In the genomic region with DNA sequence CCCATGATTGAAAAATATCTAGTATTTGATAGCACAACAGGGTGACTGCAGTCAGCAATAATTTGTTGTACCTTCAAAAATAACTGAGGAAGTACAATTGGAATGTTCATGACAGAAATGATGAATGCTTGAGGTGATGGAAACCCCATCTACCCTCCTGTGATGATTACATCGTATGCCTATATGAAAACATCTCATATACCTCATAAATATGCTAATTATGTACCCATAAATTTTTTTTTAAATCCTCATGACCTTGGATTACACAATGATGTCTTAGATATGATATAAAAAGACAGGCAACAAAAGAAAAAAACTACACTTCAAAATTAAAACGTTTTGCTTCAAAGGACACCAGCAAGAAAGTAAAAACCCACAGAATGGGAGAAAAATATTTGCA, we compare ENCODE assay signal across 15 cellular contexts. TPM values are rescaled to one million over a fixed set of nuclear protein-coding genes. Genes with fewer than 3 reads are reported as not detected.
A peak's percentile ranks its signal among the peaks of the same experiment; 100 is the strongest.
DNase-seq lines count a peak whose midpoint lies in the region; ATAC-seq, FAIRE-seq and TF ChIP-seq lines count a peak whose summit lies in the region.
"Had no signal": no experiment of that assay in that cellular context is flagged by ENCODE, and none has a peak within 500 bp of the region (broad histone marks: within the 10 kb centered on the region; RNA-seq: fewer than 3 reads in every experiment).

No MANE protein-coding gene starts in this region.

- intact Hi-C loops in prostate gland (cut with DNase I), result loop anchor here (5.0 kb wide), 1 partner anchor 41 kb away; a partner anchor contains a TSS

- peaks cover 0 to 4% (median 0%) of the 10 kb centered on the region in 11 experiments; a peak in 1 of 22 replicates for H3K9me3 ChIP-seq in BLaER1 treated with 17β-estradiol and CSF1 and Interleukin-3, amounts not matched to agents 10 nM and 100 nM (replicated peaks in 1 of 11)
- H3K9me3 ChIP-seq in GM23248 (ENCODE audit: low read depth) (no peaks in the 10 kb centered on the region), SK-N-MC (ENCODE audit: low read depth, low read length) (no peaks in the 10 kb centered on the region), small intestine (ENCODE audit: control insufficient read depth, low read depth) (no peaks in the 10 kb centered on the region), prostate gland (no peaks in the 10 kb centered on the region)

- in situ Hi-C loops in GM23248 (cut with MboI), result no loop called here

- H3K79me2 ChIP-seq in GM23248 (ENCODE audit: insufficient read depth), result peaks cover 36% of the 10 kb centered on the region

- H3K9ac ChIP-seq in BLaER1 treated with 17β-estradiol and CSF1 and Interleukin-3, amounts not matched to agents 10 nM and 100 nM, result peak overlapping the region; percentile 82 to 96 (median 91)
- H3K9ac ChIP-seq in GM23248, result no peak overlapping the region
- no peak overlapping the region for H3K9ac ChIP-seq in SK-N-MC (ENCODE audit: insufficient read length)

- CTCF ChIA-PET in activated CD8-positive, alpha-beta T cell treated with anti-CD3 and anti-CD28 coated beads, Interleukin-2, amount 10 ng/mL, durations not matched to agents 7 days and 5 days (lab: Charles Lee), result interaction anchor here (0.8 to 1.4 kb wide), 2 partner anchors 43 to 60 kb away, joined by 3 to 4 read pairs; no protein-coding TSS in a partner anchor

- H4K20me1 ChIP-seq in BLaER1 treated with 17β-estradiol and CSF1 and Interleukin-3, amounts not matched to agents 10 nM and 100 nM, result peaks cover 0 to 31% (median 23%) of the 10 kb centered on the region in 11 experiments; a peak in 13 of 22 replicates
- no peaks in the 10 kb centered on the region for H4K20me1 ChIP-seq in GM23248 (ENCODE audit: insufficient read depth)

- H3K4me1 Mint-ChIP-seq in nephron, result peaks cover 5% of the 10 kb centered on the region
- H3K4me1 Mint-ChIP-seq in activated CD8-positive, alpha-beta T cell treated with anti-CD3 and anti-CD28 coated beads, Interleukin-2, amount 10 ng/mL, durations not matched to agents 7 days and 5 days (ENCODE audit: low read depth), result peaks cover 19% of the 10 kb centered on the region

- H3K27ac Mint-ChIP-seq in nephron, result peak overlapping the region in 2 of 3 experiments; percentile 39 to 86
- no peak overlapping the region for H3K27ac Mint-ChIP-seq in activated CD8-positive, alpha-beta T cell treated with anti-CD3 and anti-CD28 coated beads, Interleukin-2, amount 10 ng/mL, durations not matched to agents 7 days and 5 days
- H3K27ac Mint-ChIP-seq: stimulated activated naive CD8-positive, alpha-beta T cell treated with anti-CD3 and anti-CD28 coated beads, Interleukin-15, Interleukin-2, amounts not matched to agents 100 ng/mL and 50 ng/mL, for 24 hours; WTC11 had no signal

- no peaks in the 10 kb centered on the region for H3K9me2 ChIP-seq in GM23248 (ENCODE audit: insufficient read depth)

- H3K9me3 Mint-ChIP-seq in nephron, result no peaks in the 10 kb centered on the region
- H3K9me3 Mint-ChIP-seq in activated CD8-positive, alpha-beta T cell treated with anti-CD3 and anti-CD28 coated beads, Interleukin-2, amount 10 ng/mL, durations not matched to agents 7 days and 5 days (ENCODE audit: insufficient read depth), result no peaks in the 10 kb centered on the region
- H3K9me3 Mint-ChIP-seq: IgD-negative memory B cell; stimulated activated naive CD8-positive, alpha-beta T cell treated with anti-CD3 and anti-CD28 coated beads, Interleukin-15, Interleukin-2, amounts not matched to agents 100 ng/mL and 50 ng/mL, for 24 hours; WTC11 had no signal

- H3F3A ChIP-seq in GM23248 (ENCODE audit: insufficient read depth), result peaks cover 18% of the 10 kb centered on the region; the same call in 1 of the 2 replicates

- H3K4me2 ChIP-seq in BLaER1 treated with 17β-estradiol and CSF1 and Interleukin-3, amounts not matched to agents 10 nM and 100 nM, result peak overlapping the region; percentile 76 to 99 (median 88)
- H3K4me2 ChIP-seq in GM23248 (ENCODE audit: unreplicated experiment), result no peak overlapping the region

- 32 to 37% methylated on average over 2 of the region's 2 CpGs for WGBS in GM23248 (ENCODE audit: low coverage in 1 of 2, low lambda C conversion rate in 2 of 2, missing lambda C conversion rate in 2 of 2), 2 experiments
- WGBS in small intestine, 3 donors, result 38 to 64% (median 51%) methylated on average over 2 of the region's 2 CpGs
- 31% methylated on average over 2 of the region's 2 CpGs for WGBS in prostate gland

- peaks cover 3% of the 10 kb centered on the region for H3K27me3 Mint-ChIP-seq in nephron (ENCODE audit: low read depth)
- no peaks in the 10 kb centered on the region for H3K27me3 Mint-ChIP-seq in activated CD8-positive, alpha-beta T cell treated with anti-CD3 and anti-CD28 coated beads, Interleukin-2, amount 10 ng/mL, durations not matched to agents 7 days and 5 days (ENCODE audit: low read depth)
- H3K27me3 Mint-ChIP-seq: IgD-negative memory B cell; stimulated activated naive CD8-positive, alpha-beta T cell treated with anti-CD3 and anti-CD28 coated beads, Interleukin-15, Interleukin-2, amounts not matched to agents 100 ng/mL and 50 ng/mL, for 24 hours had no signal

- H3K27me3 ChIP-seq in BLaER1 treated with 17β-estradiol and CSF1 and Interleukin-3, amounts not matched to agents 10 nM and 100 nM, result no peaks in the 10 kb centered on the region
- no peaks in the 10 kb centered on the region for H3K27me3 ChIP-seq in GM23248 (replicated peaks; ENCODE audit: insufficient read depth)
- H3K27me3 ChIP-seq in small intestine (ENCODE audit: control insufficient read depth in 2 of 2, insufficient read depth in 2 of 2, low read length in 2 of 2), result no peaks in the 10 kb centered on the region
- H3K27me3 ChIP-seq in prostate gland (replicated peaks; ENCODE audit: insufficient read depth), result no peaks in the 10 kb centered on the region

- H3K27ac ChIP-seq in BLaER1 treated with 17β-estradiol and CSF1 and Interleukin-3, amounts not matched to agents 10 nM and 100 nM, result peak overlapping the region; percentile 88 to 98 (median 92); a peak in 21 of 22 replicates
- no peak overlapping the region for H3K27ac ChIP-seq in GM23248
- H3K27ac ChIP-seq in SK-N-MC, result peak overlapping the region; percentile 22; the same call in 1 of the 2 replicates
- H3K27ac ChIP-seq in small intestine (ENCODE audit: low read depth in 1 of 2, low read length in 1 of 2), result no peak overlapping the region
- no peak overlapping the region for H3K27ac ChIP-seq in prostate gland

- H3K36me3 ChIP-seq in BLaER1 treated with 17β-estradiol and CSF1 and Interleukin-3, amounts not matched to agents 10 nM and 100 nM, result peaks cover 8 to 24% (median 10%) of the 10 kb centered on the region in 11 experiments; a peak in 21 of 22 replicates
- H3K36me3 ChIP-seq in GM23248 (ENCODE audit: low read depth), result no peaks in the 10 kb centered on the region
- H3K36me3 ChIP-seq in SK-N-MC (ENCODE audit: insufficient read depth, low read length), result peaks cover under 1% of the 10 kb centered on the region; the same call in 1 of the 2 replicates
- H3K36me3 ChIP-seq in small intestine (ENCODE audit: control insufficient read depth in 2 of 2, insufficient read depth in 2 of 2, low read length in 2 of 2), result no peaks in the 10 kb centered on the region
- H3K36me3 ChIP-seq in prostate gland, result no peaks in the 10 kb centered on the region

- TF ChIP-seq POLR2A in prostate gland (IDR thresholded peaks at IDR 0.05), result no peak

- POLR2A ChIA-PET in activated CD8-positive, alpha-beta T cell treated with anti-CD3 and anti-CD28 coated beads, Interleukin-2, amount 10 ng/mL, durations not matched to agents 7 days and 5 days (lab: Charles Lee), result no interaction called here

- TF ChIP-seq CTCF in nephron (IDR thresholded peaks at IDR 0.05; ENCODE audit: unreplicated experiment in 3 of 3), result no peak
- no peak for TF ChIP-seq CTCF in prostate gland (IDR thresholded peaks at IDR 0.05)

- peak overlapping the region; percentile 74 to 96 (median 86) for H3K4me3 ChIP-seq in BLaER1 treated with 17β-estradiol and CSF1 and Interleukin-3, amounts not matched to agents 10 nM and 100 nM
- H3K4me3 ChIP-seq in GM23248 (no peak overlapping the region), SK-N-MC (peak overlapping the region; percentile 90), small intestine (ENCODE audit: low read depth in 1 of 2, low read length in 2 of 2) (no peak overlapping the region), prostate gland (no peak overlapping the region)

- FAIRE-seq in small intestine (lab: Jason Lieb, UNC), result no peak
- FAIRE-seq in RCC 7860 (lab: Jason Lieb, UNC), result no peak

- H3K4me1 ChIP-seq in BLaER1 treated with 17β-estradiol and CSF1 and Interleukin-3, amounts not matched to agents 10 nM and 100 nM, result peaks cover 19 to 40% (median 31%) of the 10 kb centered on the region in 10 experiments
- H3K4me1 ChIP-seq in GM23248 (ENCODE audit: insufficient read depth) (peaks cover 7% of the 10 kb centered on the region; the same call in 1 of the 2 replicates), small intestine (ENCODE audit: control insufficient read depth in 2 of 2, insufficient read depth in 1 of 2, low read depth in 1 of 2, low read length in 1 of 2) (peaks cover 5% of the 10 kb centered on the region in 2 donors), prostate gland (replicated peaks) (peaks cover 5% of the 10 kb centered on the region)

- H3K36me3 Mint-ChIP-seq in nephron (ENCODE audit: low read depth), result no peaks in the 10 kb centered on the region
- H3K36me3 Mint-ChIP-seq in activated CD8-positive, alpha-beta T cell treated with anti-CD3 and anti-CD28 coated beads, Interleukin-2, amount 10 ng/mL, durations not matched to agents 7 days and 5 days (ENCODE audit: low read depth), result peaks cover 4% of the 10 kb centered on the region
- H3K36me3 Mint-ChIP-seq: WTC11 had no signal

- H3K4me3 Mint-ChIP-seq in nephron, result no peak overlapping the region
- no peak overlapping the region for H3K4me3 Mint-ChIP-seq in activated CD8-positive, alpha-beta T cell treated with anti-CD3 and anti-CD28 coated beads, Interleukin-2, amount 10 ng/mL, durations not matched to agents 7 days and 5 days
- H3K4me3 Mint-ChIP-seq: stimulated activated naive CD8-positive, alpha-beta T cell treated with anti-CD3 and anti-CD28 coated beads, Interleukin-15, Interleukin-2, amounts not matched to agents 100 ng/mL and 50 ng/mL, for 24 hours; WTC11 had no signal

- ATAC-seq in activated CD8-positive, alpha-beta T cell treated with anti-CD3 and anti-CD28 coated beads, Interleukin-2, amount 10 ng/mL, durations not matched to agents 7 days and 5 days, result no peak

- H2AFZ ChIP-seq in GM23248, result peak overlapping the region; percentile 92

- DNase-seq in GM23248, result no peak
- DNase-seq in SK-N-MC (ENCODE audit: low read depth, low spot score), result no peak
- no peak for DNase-seq in small intestine
- no peak for DNase-seq in activated CD8-positive, alpha-beta T cell treated with anti-CD3 and anti-CD28 coated beads, Interleukin-2, amount 10 ng/mL, durations not matched to agents 7 days and 5 days
- DNase-seq in RCC 7860 (ENCODE audit: low spot score), result no peak
- no peak for DNase-seq in prostate gland (ENCODE audit: low spot score)
- DNase-seq: amniotic stem cell, cortex of kidney, midbrain, NCI-H2029 had no signal

RNA-seq across cellular contexts. Expression of a gene that starts 1.4 kb away (rescaled TPM):
- 9.2 and 16.5 TPM in 2 replicates for total RNA-seq in GM23248 (2014; rRNA removed; shearing (Covaris generic))
- polyA plus RNA-seq in GM23248 (2016; fragmentation: Nextera tagmentation; extraction: Ambion mirVana) (8.2 and 9.8 TPM in 2 replicates), small intestine (1 to 10 TPM; 3.8 to 8.1 (median 3.8) TPM)
- 10 to 100 TPM; 34.3 to 38.1 TPM for total RNA-seq in activated CD8-positive, alpha-beta T cell treated with anti-CD3 and anti-CD28 coated beads, Interleukin-2, amount 10 ng/mL, durations not matched to agents 7 days and 5 days
- total RNA-seq in prostate gland, result 10 to 100 TPM; 13.1 to 14.0 TPM

RNA-seq across cellular contexts. Expression of a gene that starts 43.5 kb away (rescaled TPM):
- 7.1 and 9.5 TPM in 2 replicates for total RNA-seq in GM23248 (2014; rRNA removed; shearing (Covaris generic))
- polyA plus RNA-seq in GM23248 (2016; fragmentation: Nextera tagmentation; extraction: Ambion mirVana) (55.4 and 57.8 TPM in 2 replicates), small intestine (10 to 100 TPM; 32.4 to 50.8 (median 45.1) TPM)
- 10 to 100 TPM; 32.4 to 35.4 TPM for total RNA-seq in activated CD8-positive, alpha-beta T cell treated with anti-CD3 and anti-CD28 coated beads, Interleukin-2, amount 10 ng/mL, durations not matched to agents 7 days and 5 days
- 10 to 100 TPM; 26.3 to 35.4 TPM for total RNA-seq in prostate gland

RNA-seq across cellular contexts. Expression of a gene that starts 59.0 kb away (rescaled TPM):
- total RNA-seq in GM23248 (2014; rRNA removed; shearing (Covaris generic)), result 68.4 and 69.7 TPM in 2 replicates
- 11.1 and 11.5 TPM in 2 replicates for polyA plus RNA-seq in GM23248 (2016; fragmentation: Nextera tagmentation; extraction: Ambion mirVana)
- polyA plus RNA-seq in small intestine, result 10 to 100 TPM in 1 of 3 donors, 1 to 10 TPM in 2; 3.6 to 10.6 (median 4.6) TPM
- 10 to 100 TPM; 36.0 to 37.6 TPM for total RNA-seq in activated CD8-positive, alpha-beta T cell treated with anti-CD3 and anti-CD28 coated beads, Interleukin-2, amount 10 ng/mL, durations not matched to agents 7 days and 5 days
- total RNA-seq in prostate gland, result 10 to 100 TPM in 1 of 2 donors, 1 to 10 TPM in 1; 8.2 to 12.0 TPM

Comparison
In these comparisons a context has a peak if more than half of its experiments do, and no peak if none do; other contexts are left out.
1. H3K27ac ChIP-seq: peak in BLaER1 treated with 17β-estradiol and CSF1 and Interleukin-3, amounts not matched to agents 10 nM and 100 nM (11 of 11) and SK-N-MC (single experiment); none in GM23248 (single experiment), small intestine (0 of 2) and prostate gland (0 of 2).
2. H3K4me3 ChIP-seq: peak in BLaER1 treated with 17β-estradiol and CSF1 and Interleukin-3, amounts not matched to agents 10 nM and 100 nM (10 of 10) and SK-N-MC (single experiment); none in GM23248 (single experiment), small intestine (0 of 2) and prostate gland (0 of 2).
3. H3K9ac ChIP-seq: peak in BLaER1 treated with 17β-estradiol and CSF1 and Interleukin-3, amounts not matched to agents 10 nM and 100 nM (11 of 11); none in GM23248 (single experiment) and SK-N-MC (single experiment).